1 cellular context compared by ENCODE assay signal in genomic region chr19:39532233-39533002, GRCh38.
TF ChIP-seq lines count a peak whose summit lies in the region.

A gene with protein sequence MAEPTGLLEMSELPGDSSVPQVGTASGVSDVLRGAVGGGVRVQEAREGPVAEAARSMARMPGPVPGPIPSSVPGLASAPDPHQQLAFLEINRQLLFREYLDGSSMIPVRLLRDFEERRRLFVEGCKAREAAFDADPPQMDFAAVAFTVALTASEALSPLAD (minus strand): TSS chr19:39532852. CDS start chr19:39532802, 50 bp downstream.

TF ChIP-seq in K562, 482 proteins besides CTCF, POLR2A, EP300 and RAD21 (continued from another document):
- no peak for TF ChIP-seq CREBBP (IDR thresholded peaks at IDR 0.05; ENCODE audit: low read depth, low read length)
- no peak for TF ChIP-seq PCBP2 (IDR thresholded peaks at IDR 0.05; ENCODE audit: low read depth, low read length, poor library complexity, severe bottlenecking)
- TF ChIP-seq NCOA6 (IDR thresholded peaks at IDR 0.05) = no peak
